Comparison of ENCODE assay signal across 9 cellular contexts in genomic region chr1:43932786-43933385, GRCh38. TPM values are rescaled to one million over a fixed set of nuclear protein-coding genes. Genes with fewer than 3 reads are reported as not detected.
A peak's percentile ranks its signal among the peaks of the same experiment; 100 is the strongest.
DNase-seq lines count a peak whose midpoint lies in the region; ATAC-seq, FAIRE-seq and TF ChIP-seq lines count a peak whose summit lies in the region.
"Had no signal": no experiment of that assay in that cellular context is flagged by ENCODE, and none has a peak within 500 bp of the region (broad histone marks: within the 10 kb centered on the region; RNA-seq: fewer than 3 reads in every experiment).

No MANE protein-coding gene starts in this region.

- ATAC-seq in activated naive CD8-positive, alpha-beta T cell treated with anti-CD3 and anti-CD28 coated beads, Interleukin-2, amount 10 ng/mL, durations not matched to agents 7 days and 5 days (ENCODE audit: low read depth), result no peak
- ATAC-seq in HG03039 (IDR thresholded peaks at IDR 0.05; ENCODE audit: unreplicated experiment), result no peak
- ATAC-seq in GM18867 (IDR thresholded peaks at IDR 0.05; ENCODE audit: unreplicated experiment), result no peak

- H3K4me1 ChIP-seq in uterus, result peaks cover 0 to 11% of the 10 kb centered on the region in 2 donors

- H3K36me3 Mint-ChIP-seq in activated naive CD8-positive, alpha-beta T cell, result peaks cover 2% of the 10 kb centered on the region
- H3K36me3 Mint-ChIP-seq in activated naive CD8-positive, alpha-beta T cell treated with anti-CD3 and anti-CD28 coated beads for 36 hours, result no peaks in the 10 kb centered on the region
- H3K36me3 Mint-ChIP-seq in activated naive CD8-positive, alpha-beta T cell treated with anti-CD3 and anti-CD28 coated beads, Interleukin-2, amount 10 ng/mL, durations not matched to agents 7 days and 5 days, result no peaks in the 10 kb centered on the region

- no peaks in the 10 kb centered on the region for H3K27me3 ChIP-seq in uterus

- H3K27ac Mint-ChIP-seq in activated naive CD8-positive, alpha-beta T cell, result no peak overlapping the region
- no peak overlapping the region for H3K27ac Mint-ChIP-seq in activated naive CD8-positive, alpha-beta T cell treated with anti-CD3 and anti-CD28 coated beads for 36 hours
- H3K27ac Mint-ChIP-seq in activated naive CD8-positive, alpha-beta T cell treated with anti-CD3 and anti-CD28 coated beads, Interleukin-2, amount 10 ng/mL, durations not matched to agents 7 days and 5 days, result no peak overlapping the region

- no peaks in the 10 kb centered on the region for H3K36me3 ChIP-seq in uterus

- no peak for DNase-seq in activated naive CD8-positive, alpha-beta T cell treated with anti-CD3 and anti-CD28 coated beads for 36 hours
- no peak for DNase-seq in activated naive CD8-positive, alpha-beta T cell treated with anti-CD3 and anti-CD28 coated beads, Interleukin-2, amount 10 ng/mL, durations not matched to agents 7 days and 5 days
- DNase-seq in iris pigment epithelial cell (ENCODE audit: low read depth), result peak; percentile 48
- DNase-seq in uterus, result no peak
- no peak for DNase-seq in GM12892 (ENCODE audit: insufficient read length)

- no peak for FAIRE-seq in GM12892 (lab: Jason Lieb, UNC)

- H3K27me3 Mint-ChIP-seq in activated naive CD8-positive, alpha-beta T cell, result peaks cover 9% of the 10 kb centered on the region
- H3K27me3 Mint-ChIP-seq in activated naive CD8-positive, alpha-beta T cell treated with anti-CD3 and anti-CD28 coated beads for 36 hours, result peaks cover 35% of the 10 kb centered on the region
- peaks cover 20% of the 10 kb centered on the region for H3K27me3 Mint-ChIP-seq in activated naive CD8-positive, alpha-beta T cell treated with anti-CD3 and anti-CD28 coated beads, Interleukin-2, amount 10 ng/mL, durations not matched to agents 7 days and 5 days

- no peaks in the 10 kb centered on the region for H3K9me3 ChIP-seq in uterus

- peak overlapping the region; percentile 52 for H3K4me3 Mint-ChIP-seq in activated naive CD8-positive, alpha-beta T cell
- H3K4me3 Mint-ChIP-seq in activated naive CD8-positive, alpha-beta T cell treated with anti-CD3 and anti-CD28 coated beads for 36 hours, result no peak overlapping the region
- H3K4me3 Mint-ChIP-seq in activated naive CD8-positive, alpha-beta T cell treated with anti-CD3 and anti-CD28 coated beads, Interleukin-2, amount 10 ng/mL, durations not matched to agents 7 days and 5 days, result peak overlapping the region; percentile 4

- TF ChIP-seq POLR2A in uterus (IDR thresholded peaks at IDR 0.05) (no peak), GM12892 (IDR thresholded peaks at IDR 0.05; ENCODE audit: low read depth, low read length) (no peak)

- no peak overlapping the region for H3K27ac ChIP-seq in uterus

- H3K9me3 Mint-ChIP-seq in activated naive CD8-positive, alpha-beta T cell (ENCODE audit: low read depth), result no peaks in the 10 kb centered on the region
- no peaks in the 10 kb centered on the region for H3K9me3 Mint-ChIP-seq in activated naive CD8-positive, alpha-beta T cell treated with anti-CD3 and anti-CD28 coated beads for 36 hours
- no peaks in the 10 kb centered on the region for H3K9me3 Mint-ChIP-seq in activated naive CD8-positive, alpha-beta T cell treated with anti-CD3 and anti-CD28 coated beads, Interleukin-2, amount 10 ng/mL, durations not matched to agents 7 days and 5 days

- TF ChIP-seq CTCF in uterus (IDR thresholded peaks at IDR 0.05), result no peak

- peaks cover 25% of the 10 kb centered on the region for H3K4me1 Mint-ChIP-seq in activated naive CD8-positive, alpha-beta T cell (ENCODE audit: low read depth)
- H3K4me1 Mint-ChIP-seq in activated naive CD8-positive, alpha-beta T cell treated with anti-CD3 and anti-CD28 coated beads for 36 hours, result peaks cover 20% of the 10 kb centered on the region
- peaks cover 10% of the 10 kb centered on the region for H3K4me1 Mint-ChIP-seq in activated naive CD8-positive, alpha-beta T cell treated with anti-CD3 and anti-CD28 coated beads, Interleukin-2, amount 10 ng/mL, durations not matched to agents 7 days and 5 days

- peak overlapping the region; percentile 23 to 27 for H3K4me3 ChIP-seq in uterus

- intact Hi-C loops in uterus (cut with DNase I; ENCODE audit: low total_unique reads), result no loop called here

- POLR2A ChIA-PET in activated naive CD8-positive, alpha-beta T cell treated with anti-CD3 and anti-CD28 coated beads, Interleukin-2, amount 10 ng/mL, durations not matched to agents 7 days and 5 days (lab: Charles Lee), result interaction anchor here (0.9 kb wide), 1 partner anchor 167 kb away, joined by 4 read pairs; no protein-coding TSS in a partner anchor

RNA-seq across cellular contexts. Expression of gene ARTN, which starts 0.7 kb away (rescaled TPM):
- under 1 TPM; 0.16 to 0.43 TPM for total RNA-seq in activated naive CD8-positive, alpha-beta T cell treated with anti-CD3 and anti-CD28 coated beads for 36 hours
- under 1 TPM; 0.39 to 0.71 TPM for total RNA-seq in activated naive CD8-positive, alpha-beta T cell treated with anti-CD3 and anti-CD28 coated beads, Interleukin-2, amount 10 ng/mL, durations not matched to agents 7 days and 5 days
- 1 to 10 TPM in 2 of 4 donors, under 1 TPM in 1, not detected in 1; 0.48 to 2.7 (median 1.3) TPM for total RNA-seq in uterus
- polyA plus RNA-seq in GM12892 (2012; ENCODE audit: missing spikeins), result 0.36 TPM
- total RNA-seq: G401 had no signal

RNA-seq across cellular contexts. Expression of gene IPO13, which starts 13.9 kb away (rescaled TPM):
- 10 to 100 TPM; 15.8 to 16.9 TPM for total RNA-seq in activated naive CD8-positive, alpha-beta T cell treated with anti-CD3 and anti-CD28 coated beads for 36 hours
- 10 to 100 TPM; 24.1 to 24.4 TPM for total RNA-seq in activated naive CD8-positive, alpha-beta T cell treated with anti-CD3 and anti-CD28 coated beads, Interleukin-2, amount 10 ng/mL, durations not matched to agents 7 days and 5 days
- 10 to 100 TPM in 3 of 4 donors, 1 to 10 TPM in 1; 6.9 to 26.7 (median 18.0) TPM for total RNA-seq in uterus
- polyA plus RNA-seq in GM12892 (2012; ENCODE audit: missing spikeins), result 8.2 TPM

RNA-seq across cellular contexts. Expression of gene DPH2, which starts 36.9 kb away (rescaled TPM):
- total RNA-seq in activated naive CD8-positive, alpha-beta T cell treated with anti-CD3 and anti-CD28 coated beads for 36 hours, result 10 to 100 TPM; 65.2 to 66.7 TPM
- 10 to 100 TPM; 26.7 to 28.2 TPM for total RNA-seq in activated naive CD8-positive, alpha-beta T cell treated with anti-CD3 and anti-CD28 coated beads, Interleukin-2, amount 10 ng/mL, durations not matched to agents 7 days and 5 days
- 10 to 100 TPM in 2 of 4 donors, 1 to 10 TPM in 2; 5.1 to 18.5 (median 12.3) TPM for total RNA-seq in uterus
- polyA plus RNA-seq in GM12892 (2012; ENCODE audit: missing spikeins), result 23.4 TPM

RNA-seq across cellular contexts. Expression of gene ATP6V0B, which starts 41.9 kb away (rescaled TPM):
- 100 to 1,000 TPM; 116 to 122 TPM for total RNA-seq in activated naive CD8-positive, alpha-beta T cell treated with anti-CD3 and anti-CD28 coated beads for 36 hours
- 10 to 100 TPM; 90.4 to 94.2 TPM for total RNA-seq in activated naive CD8-positive, alpha-beta T cell treated with anti-CD3 and anti-CD28 coated beads, Interleukin-2, amount 10 ng/mL, durations not matched to agents 7 days and 5 days
- 100 to 1,000 TPM in 1 of 4 donors, 10 to 100 TPM in 3; 49.6 to 183 (median 65.4) TPM for total RNA-seq in uterus
- 78.4 TPM for polyA plus RNA-seq in GM12892 (2012; ENCODE audit: missing spikeins)

RNA-seq across cellular contexts. Expression of gene B4GALT2, which starts 46.1 kb away (rescaled TPM):
- total RNA-seq in activated naive CD8-positive, alpha-beta T cell treated with anti-CD3 and anti-CD28 coated beads for 36 hours, result 10 to 100 TPM; 38.5 to 41.6 TPM
- 10 to 100 TPM; 12.5 to 13.3 TPM for total RNA-seq in activated naive CD8-positive, alpha-beta T cell treated with anti-CD3 and anti-CD28 coated beads, Interleukin-2, amount 10 ng/mL, durations not matched to agents 7 days and 5 days
- total RNA-seq in uterus, result 10 to 100 TPM in 2 of 4 donors, 1 to 10 TPM in 2; 2.3 to 45.8 (median 18.5) TPM
- polyA plus RNA-seq in GM12892 (2012; ENCODE audit: missing spikeins), result 19.9 TPM
